19 cellular contexts compared by ENCODE assay signal in genomic region chr3:102302020-102302419, GRCh38.
"Had no signal": no experiment of that assay in that cellular context is flagged by ENCODE, and none has a peak within 500 bp of the region (broad histone marks: within the 10 kb centered on the region; RNA-seq: fewer than 3 reads in every experiment).

No MANE protein-coding gene starts in this region.

- DNase-seq: activated CD4-positive, alpha-beta memory T cell treated with anti-CD3 and anti-CD28 coated beads, Interleukin-2, amount 10 ng/mL, durations not matched to agents 7 days and 5 days; activated CD4-positive, alpha-beta T cell treated with anti-CD3 and anti-CD28 coated beads for 36 hours; activated naive CD4-positive, alpha-beta T cell; activated naive CD8-positive, alpha-beta T cell treated with anti-CD3 and anti-CD28 coated beads for 36 hours; activated T-cell treated with anti-CD3 and anti-CD28 coated beads, Interleukin-2, amount 50 U/mL, for 1 hour; amniotic stem cell; central memory CD4-positive, alpha-beta T cell; colonic mucosa; head of caudate nucleus; mesendoderm; naive thymus-derived CD8-positive, alpha-beta T cell; pancreas; right lobe of liver; small intestine; stimulated activated CD4-positive, alpha-beta T cell treated with anti-CD3 and anti-CD28 coated beads, Interleukin-4, amount 100 ng/mL, for 1 hour; stomach; trophoblast cell had no signal

- H3K4me1 Mint-ChIP-seq: activated CD4-positive, alpha-beta T cell treated with anti-CD3 and anti-CD28 coated beads for 36 hours; activated T-helper 17 cell treated with anti-CD3 and anti-CD28 coated beads, Interleukin-2, amount 50 U/mL, for 72 hours; naive thymus-derived CD8-positive, alpha-beta T cell had no signal

- H3K27me3 Mint-ChIP-seq: brain had no signal

- H3K4me3 Mint-ChIP-seq: activated CD4-positive, alpha-beta memory T cell treated with anti-CD3 and anti-CD28 coated beads, Interleukin-2, amount 10 ng/mL, durations not matched to agents 7 days and 5 days; activated CD4-positive, alpha-beta T cell treated with anti-CD3 and anti-CD28 coated beads for 36 hours; activated naive CD8-positive, alpha-beta T cell treated with anti-CD3 and anti-CD28 coated beads for 36 hours; activated T-helper 17 cell treated with anti-CD3 and anti-CD28 coated beads, Interleukin-2, amount 50 U/mL, for 72 hours; brain; naive thymus-derived CD8-positive, alpha-beta T cell had no signal

- H3K27ac Mint-ChIP-seq: activated CD4-positive, alpha-beta memory T cell treated with anti-CD3 and anti-CD28 coated beads, Interleukin-2, amount 10 ng/mL, durations not matched to agents 7 days and 5 days; activated CD4-positive, alpha-beta T cell treated with anti-CD3 and anti-CD28 coated beads for 36 hours; activated naive CD8-positive, alpha-beta T cell treated with anti-CD3 and anti-CD28 coated beads for 36 hours; activated T-helper 17 cell treated with anti-CD3 and anti-CD28 coated beads, Interleukin-2, amount 50 U/mL, for 72 hours; brain; naive thymus-derived CD8-positive, alpha-beta T cell had no signal

- H3K9me3 Mint-ChIP-seq: activated CD4-positive, alpha-beta memory T cell treated with anti-CD3 and anti-CD28 coated beads, Interleukin-2, amount 10 ng/mL, durations not matched to agents 7 days and 5 days; activated naive CD8-positive, alpha-beta T cell treated with anti-CD3 and anti-CD28 coated beads for 36 hours; activated T-helper 17 cell treated with anti-CD3 and anti-CD28 coated beads, Interleukin-2, amount 50 U/mL, for 72 hours; brain; naive thymus-derived CD8-positive, alpha-beta T cell had no signal

- H3K36me3 Mint-ChIP-seq: activated naive CD8-positive, alpha-beta T cell treated with anti-CD3 and anti-CD28 coated beads for 36 hours; brain; naive thymus-derived CD8-positive, alpha-beta T cell had no signal
